Comparison of ENCODE assay signal across 17 cellular contexts in the genomic region with DNA sequence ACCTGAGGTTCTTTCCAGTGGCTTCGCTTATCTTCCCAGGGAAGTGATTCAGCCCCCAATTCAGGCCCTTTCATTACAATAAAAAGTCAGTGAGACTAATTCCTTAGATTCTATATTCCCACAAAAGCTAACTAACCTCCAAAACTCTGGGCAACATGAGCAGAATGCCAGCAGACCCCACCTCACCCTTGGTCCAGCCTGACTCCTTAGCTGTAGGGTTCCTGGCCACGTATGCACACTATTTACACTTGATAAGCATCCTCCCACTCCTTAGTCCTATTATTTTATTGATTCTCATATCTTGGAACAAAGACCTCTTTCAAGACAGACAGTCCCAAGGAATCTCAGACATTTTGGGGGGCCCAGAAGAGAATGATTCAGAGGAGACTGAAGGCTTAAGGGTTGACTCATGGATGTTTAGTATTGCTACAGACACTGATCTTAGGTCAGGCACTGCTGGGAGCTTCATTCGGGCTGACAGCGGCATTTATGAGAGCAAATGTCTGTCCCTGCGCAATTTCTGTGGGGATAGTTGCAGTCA.
A peak's percentile ranks its signal among the peaks of the same experiment; 100 is the strongest.
DNase-seq lines count a peak whose midpoint lies in the region; ATAC-seq and TF ChIP-seq lines count a peak whose summit lies in the region.
"Had no signal": no experiment of that assay in that cellular context is flagged by ENCODE, and none has a peak within 500 bp of the region (broad histone marks: within the 10 kb centered on the region; RNA-seq: fewer than 3 reads in every experiment).

No MANE protein-coding gene starts in this region.

- H3K4me3 ChIP-seq in astrocyte of the cerebellum (ENCODE audit: low read depth, low read length), result peak overlapping the region; percentile 11
- H3K4me3 ChIP-seq: BLaER1, gastrocnemius medialis, HAP-1, psoas muscle had no signal

- no peaks in the 10 kb centered on the region for H3K9me3 Mint-ChIP-seq in stimulated activated memory B cell treated with anti-CD40 and anti-IgM and Interleukin-4, amounts not matched to agents 10 μg/mL and 1 μg/mL and 100 μg/mL, for 72 hours
- H3K9me3 Mint-ChIP-seq: activated naive CD4-positive, alpha-beta T cell treated with anti-CD3 and anti-CD28 coated beads for 36 hours had no signal

- DNase-seq in AG08395 (ENCODE audit: low spot score) (peak; percentile 74), HT1080 (ENCODE audit: low read depth) (peak; percentile 97), astrocyte of the cerebellum (ENCODE audit: low read depth) (peak; percentile 72), hepatic stellate cell (ENCODE audit: low spot score) (peak; percentile 84), NK-92 (lab: John Stamatoyannopoulos, UW; ENCODE audit: unreplicated experiment) (no peak)
- DNase-seq: activated naive CD4-positive, alpha-beta T cell treated with anti-CD3 and anti-CD28 coated beads for 36 hours; cortex of kidney; gastrocnemius medialis; kidney; NCI-H1092 treated with DMSO at 0.1 percent for 48 hours; NCI-H446; psoas muscle had no signal

- ATAC-seq in HG03095 (IDR thresholded peaks at IDR 0.05; ENCODE audit: unreplicated experiment), result no peak
- ATAC-seq in stimulated activated memory B cell treated with anti-CD40 and anti-IgM and Interleukin-4, amounts not matched to agents 10 μg/mL and 1 μg/mL and 100 μg/mL, for 72 hours, result no peak
- no peak for ATAC-seq in GM21390 (IDR thresholded peaks at IDR 0.05; ENCODE audit: unreplicated experiment)
- ATAC-seq: gastrocnemius medialis, psoas muscle had no signal

- no peaks in the 10 kb centered on the region for H3K36me3 Mint-ChIP-seq in stimulated activated memory B cell treated with anti-CD40 and anti-IgM and Interleukin-4, amounts not matched to agents 10 μg/mL and 1 μg/mL and 100 μg/mL, for 72 hours

- in situ Hi-C loops in astrocyte of the cerebellum (cut with HindIII; ENCODE audit: low sequenced_read_pairs), result no loop called here

- no peak overlapping the region for H3K27ac Mint-ChIP-seq in stimulated activated memory B cell treated with anti-CD40 and anti-IgM and Interleukin-4, amounts not matched to agents 10 μg/mL and 1 μg/mL and 100 μg/mL, for 72 hours
- H3K27ac Mint-ChIP-seq: activated naive CD4-positive, alpha-beta T cell treated with anti-CD3 and anti-CD28 coated beads for 36 hours had no signal

- H3K27me3 Mint-ChIP-seq in stimulated activated memory B cell treated with anti-CD40 and anti-IgM and Interleukin-4, amounts not matched to agents 10 μg/mL and 1 μg/mL and 100 μg/mL, for 72 hours, result no peaks in the 10 kb centered on the region

- no peak for TF ChIP-seq CTCF in astrocyte of the cerebellum (IDR thresholded peaks at IDR 0.05; ENCODE audit: low read depth, low read length, missing control alignments)

- H3K4me3 Mint-ChIP-seq in stimulated activated memory B cell treated with anti-CD40 and anti-IgM and Interleukin-4, amounts not matched to agents 10 μg/mL and 1 μg/mL and 100 μg/mL, for 72 hours, result no peak overlapping the region
- H3K4me3 Mint-ChIP-seq: activated naive CD4-positive, alpha-beta T cell treated with anti-CD3 and anti-CD28 coated beads for 36 hours had no signal

- H3K4me1 Mint-ChIP-seq in stimulated activated memory B cell treated with anti-CD40 and anti-IgM and Interleukin-4, amounts not matched to agents 10 μg/mL and 1 μg/mL and 100 μg/mL, for 72 hours, result peaks cover 8% of the 10 kb centered on the region
